Comparison of ENCODE assay signal across 19 cellular contexts in the genomic region with DNA sequence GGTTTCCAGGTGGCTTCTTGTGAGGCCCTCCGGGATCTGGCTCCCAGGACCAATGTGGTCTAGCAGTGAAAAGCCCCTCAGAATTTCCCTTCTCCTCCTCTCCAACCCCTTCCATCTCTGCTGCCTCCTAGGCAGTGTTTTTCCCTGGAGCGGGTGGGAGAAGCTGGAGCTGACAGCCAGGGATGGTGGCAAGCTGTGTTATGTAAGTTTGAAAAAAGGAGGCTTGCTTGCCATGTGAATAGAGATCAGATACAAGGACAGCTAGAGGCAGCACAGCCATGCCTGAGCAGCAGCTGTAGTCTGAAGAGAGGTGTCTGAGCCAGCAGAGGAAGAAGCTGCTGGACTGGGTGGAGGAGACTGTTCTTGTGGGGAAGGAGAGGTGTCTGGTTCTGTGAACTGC. TPM values are rescaled to one million over a fixed set of nuclear protein-coding genes. Genes with fewer than 3 reads are reported as not detected.
DNase-seq lines count a peak whose midpoint lies in the region; ATAC-seq lines count a peak whose summit lies in the region.
"Had no signal": no experiment of that assay in that cellular context is flagged by ENCODE, and none has a peak within 500 bp of the region (broad histone marks: within the 10 kb centered on the region; RNA-seq: fewer than 3 reads in every experiment).

No MANE protein-coding gene starts in this region.

- no peaks in the 10 kb centered on the region for H3K27me3 Mint-ChIP-seq in activated CD4-positive, alpha-beta T cell treated with anti-CD3 and anti-CD28 coated beads, Interleukin-2, amount 10 ng/mL, durations not matched to agents 7 days and 5 days
- no peaks in the 10 kb centered on the region for H3K27me3 Mint-ChIP-seq in activated T-helper 2 cell treated with anti-CD3 and anti-CD28 coated beads, Interferon-gamma antibody, Interleukin-2, Interleukin-4, amounts not matched to agents 10 μg/mL and 5 μg/mL and 100 μg/mL, durations not matched to agents 14 hours and 24 hours and 36 hours (ENCODE audit: low read depth)

- ATAC-seq in stimulated activated effector memory CD8-positive, alpha-beta T cell treated with anti-CD3 and anti-CD28 coated beads, Interleukin-12 subunit alpha, Interleukin-12 subunit beta, amount 100 ng/mL, for 72 hours: no peak
- no peak for ATAC-seq in GM19023 (IDR thresholded peaks at IDR 0.05; ENCODE audit: unreplicated experiment)
- ATAC-seq: SK-N-SH treated with all-trans-retinoic acid at 6 μM for 48 hours had no signal

- CTCF ChIA-PET in activated CD4-positive, alpha-beta T cell treated with anti-CD3 and anti-CD28 coated beads, Interleukin-2, amount 10 ng/mL, durations not matched to agents 7 days and 5 days (lab: Charles Lee): interaction anchor here (0.9 kb wide), 1 partner anchor 17 kb away, joined by 3 read pairs; no protein-coding TSS in a partner anchor

- H3K4me1 Mint-ChIP-seq in activated CD4-positive, alpha-beta T cell treated with anti-CD3 and anti-CD28 coated beads, Interleukin-2, amount 10 ng/mL, durations not matched to agents 7 days and 5 days: peaks cover 24% of the 10 kb centered on the region
- peaks cover 39% of the 10 kb centered on the region for H3K4me1 Mint-ChIP-seq in activated T-helper 2 cell treated with anti-CD3 and anti-CD28 coated beads, Interferon-gamma antibody, Interleukin-2, Interleukin-4, amounts not matched to agents 10 μg/mL and 5 μg/mL and 100 μg/mL, durations not matched to agents 14 hours and 24 hours and 36 hours (ENCODE audit: low read depth)
- H3K4me1 Mint-ChIP-seq in stimulated activated effector memory CD8-positive, alpha-beta T cell treated with anti-CD3 and anti-CD28 coated beads, Interleukin-12 subunit alpha, Interleukin-12 subunit beta, amount 100 ng/mL, for 72 hours: peaks cover 57% of the 10 kb centered on the region

- H3K36me3 Mint-ChIP-seq in activated CD4-positive, alpha-beta T cell treated with anti-CD3 and anti-CD28 coated beads, Interleukin-2, amount 10 ng/mL, durations not matched to agents 7 days and 5 days (ENCODE audit: low read depth): peaks cover 24% of the 10 kb centered on the region
- peaks cover 40% of the 10 kb centered on the region for H3K36me3 Mint-ChIP-seq in activated T-helper 2 cell treated with anti-CD3 and anti-CD28 coated beads, Interferon-gamma antibody, Interleukin-2, Interleukin-4, amounts not matched to agents 10 μg/mL and 5 μg/mL and 100 μg/mL, durations not matched to agents 14 hours and 24 hours and 36 hours (ENCODE audit: low read depth)
- peaks cover 81% of the 10 kb centered on the region for H3K36me3 Mint-ChIP-seq in stimulated activated effector memory CD8-positive, alpha-beta T cell treated with anti-CD3 and anti-CD28 coated beads, Interleukin-12 subunit alpha, Interleukin-12 subunit beta, amount 100 ng/mL, for 72 hours

- no peaks in the 10 kb centered on the region for H3K9me3 Mint-ChIP-seq in activated CD4-positive, alpha-beta T cell treated with anti-CD3 and anti-CD28 coated beads, Interleukin-2, amount 10 ng/mL, durations not matched to agents 7 days and 5 days
- H3K9me3 Mint-ChIP-seq in activated T-helper 2 cell treated with anti-CD3 and anti-CD28 coated beads, Interferon-gamma antibody, Interleukin-2, Interleukin-4, amounts not matched to agents 10 μg/mL and 5 μg/mL and 100 μg/mL, durations not matched to agents 14 hours and 24 hours and 36 hours: no peaks in the 10 kb centered on the region
- no peaks in the 10 kb centered on the region for H3K9me3 Mint-ChIP-seq in stimulated activated effector memory CD8-positive, alpha-beta T cell treated with anti-CD3 and anti-CD28 coated beads, Interleukin-12 subunit alpha, Interleukin-12 subunit beta, amount 100 ng/mL, for 72 hours

- intact Hi-C loops in activated T-helper 2 cell treated with anti-CD3 and anti-CD28 coated beads, Interferon-gamma antibody, Interleukin-2, Interleukin-4, amounts not matched to agents 10 μg/mL and 5 μg/mL and 100 μg/mL, durations not matched to agents 14 hours and 24 hours and 36 hours (cut with micrococcal nuclease): no loop called here

- POLR2A ChIA-PET in activated CD4-positive, alpha-beta T cell treated with anti-CD3 and anti-CD28 coated beads, Interleukin-2, amount 10 ng/mL, durations not matched to agents 7 days and 5 days (lab: Charles Lee): no interaction called here

- H3K4me3 Mint-ChIP-seq in activated CD4-positive, alpha-beta T cell treated with anti-CD3 and anti-CD28 coated beads, Interleukin-2, amount 10 ng/mL, durations not matched to agents 7 days and 5 days: no peak overlapping the region
- no peak overlapping the region for H3K4me3 Mint-ChIP-seq in activated T-helper 2 cell treated with anti-CD3 and anti-CD28 coated beads, Interferon-gamma antibody, Interleukin-2, Interleukin-4, amounts not matched to agents 10 μg/mL and 5 μg/mL and 100 μg/mL, durations not matched to agents 14 hours and 24 hours and 36 hours (ENCODE audit: low read depth)
- no peak overlapping the region for H3K4me3 Mint-ChIP-seq in stimulated activated effector memory CD8-positive, alpha-beta T cell treated with anti-CD3 and anti-CD28 coated beads, Interleukin-12 subunit alpha, Interleukin-12 subunit beta, amount 100 ng/mL, for 72 hours

- no peak for DNase-seq in activated CD4-positive, alpha-beta T cell treated with anti-CD3 and anti-CD28 coated beads, Interleukin-2, amount 10 ng/mL, durations not matched to agents 7 days and 5 days
- no peak for DNase-seq in activated CD4-positive, alpha-beta T cell treated with anti-CD3 and anti-CD28 coated beads for 4 hours
- no peak for DNase-seq in activated T-helper 2 cell treated with anti-CD3 and anti-CD28 coated beads, Interferon-gamma antibody, Interleukin-2, Interleukin-4, amounts not matched to agents 10 μg/mL and 5 μg/mL and 100 μg/mL, durations not matched to agents 14 hours and 24 hours and 36 hours (ENCODE audit: low spot score)
- peak; percentile 13 to 62 for DNase-seq in hippocampal formation (lab: John Stamatoyannopoulos, UW)
- no peak for DNase-seq in stimulated activated effector memory CD8-positive, alpha-beta T cell treated with anti-CD3 and anti-CD28 coated beads, Interleukin-12 subunit alpha, Interleukin-12 subunit beta, amount 100 ng/mL, for 72 hours (ENCODE audit: low spot score in 2 of 2)
- no peak for DNase-seq in epidermal melanocyte (ENCODE audit: insufficient read length, low spot score)
- no peak for DNase-seq in RKO (ENCODE audit: low spot score)
- DNase-seq: Calu3; GF-D8; HCEC 1CT; MG63; NCI-H2029; NCI-H69; PC-9; sigmoid colon; stimulated activated CD4-positive, alpha-beta T cell treated with anti-CD3 and anti-CD28 coated beads, Interleukin-4, amount 100 ng/mL, for 4 hours; upper lobe of left lung had no signal

- peak overlapping the region; percentile 27 for H3K27ac Mint-ChIP-seq in activated CD4-positive, alpha-beta T cell treated with anti-CD3 and anti-CD28 coated beads, Interleukin-2, amount 10 ng/mL, durations not matched to agents 7 days and 5 days
- H3K27ac Mint-ChIP-seq in activated T-helper 2 cell treated with anti-CD3 and anti-CD28 coated beads, Interferon-gamma antibody, Interleukin-2, Interleukin-4, amounts not matched to agents 10 μg/mL and 5 μg/mL and 100 μg/mL, durations not matched to agents 14 hours and 24 hours and 36 hours: peak overlapping the region; percentile 55
- H3K27ac Mint-ChIP-seq in stimulated activated effector memory CD8-positive, alpha-beta T cell treated with anti-CD3 and anti-CD28 coated beads, Interleukin-12 subunit alpha, Interleukin-12 subunit beta, amount 100 ng/mL, for 72 hours: peak overlapping the region; percentile 81

RNA-seq across cellular contexts. Expression of a gene that starts 20.6 kb away (rescaled TPM):
- total RNA-seq in activated CD4-positive, alpha-beta T cell treated with anti-CD3 and anti-CD28 coated beads, Interleukin-2, amount 10 ng/mL, durations not matched to agents 7 days and 5 days: 10 to 100 TPM; 21.4 to 24.5 TPM
- total RNA-seq in activated T-helper 2 cell treated with anti-CD3 and anti-CD28 coated beads, Interferon-gamma antibody, Interleukin-2, Interleukin-4, amounts not matched to agents 10 μg/mL and 5 μg/mL and 100 μg/mL, durations not matched to agents 14 hours and 24 hours and 36 hours: 23.2 and 23.9 TPM in 2 replicates

RNA-seq across cellular contexts. Expression of a gene that starts 27.6 kb away (rescaled TPM):
- total RNA-seq in activated CD4-positive, alpha-beta T cell treated with anti-CD3 and anti-CD28 coated beads, Interleukin-2, amount 10 ng/mL, durations not matched to agents 7 days and 5 days: 1,000 to 10,000 TPM; 2,398 to 2,621 TPM
- 3,297 and 3,363 TPM in 2 replicates for total RNA-seq in activated T-helper 2 cell treated with anti-CD3 and anti-CD28 coated beads, Interferon-gamma antibody, Interleukin-2, Interleukin-4, amounts not matched to agents 10 μg/mL and 5 μg/mL and 100 μg/mL, durations not matched to agents 14 hours and 24 hours and 36 hours

RNA-seq across cellular contexts. Expression of a gene that starts 28.1 kb away (rescaled TPM):
- total RNA-seq in activated CD4-positive, alpha-beta T cell treated with anti-CD3 and anti-CD28 coated beads, Interleukin-2, amount 10 ng/mL, durations not matched to agents 7 days and 5 days: 10 to 100 TPM; 28.0 to 28.3 TPM
- 33.0 and 34.5 TPM in 2 replicates for total RNA-seq in activated T-helper 2 cell treated with anti-CD3 and anti-CD28 coated beads, Interferon-gamma antibody, Interleukin-2, Interleukin-4, amounts not matched to agents 10 μg/mL and 5 μg/mL and 100 μg/mL, durations not matched to agents 14 hours and 24 hours and 36 hours

Comparison
In these comparisons a context has a peak if more than half of its experiments do, and no peak if none do; other contexts are left out.
1. DNase-seq: peak in hippocampal formation (2 of 2); none in activated CD4-positive, alpha-beta T cell treated with anti-CD3 and anti-CD28 coated beads, Interleukin-2, amount 10 ng/mL, durations not matched to agents 7 days and 5 days (single experiment), activated CD4-positive, alpha-beta T cell treated with anti-CD3 and anti-CD28 coated beads for 4 hours (0 of 2), activated T-helper 2 cell treated with anti-CD3 and anti-CD28 coated beads, Interferon-gamma antibody, Interleukin-2, Interleukin-4, amounts not matched to agents 10 μg/mL and 5 μg/mL and 100 μg/mL, durations not matched to agents 14 hours and 24 hours and 36 hours (single experiment), stimulated activated effector memory CD8-positive, alpha-beta T cell treated with anti-CD3 and anti-CD28 coated beads, Interleukin-12 subunit alpha, Interleukin-12 subunit beta, amount 100 ng/mL, for 72 hours (0 of 2), epidermal melanocyte (single experiment) and RKO (single experiment).
2. H3K27ac Mint-ChIP-seq: peak in every context shown above with its lines; median percentile 81 in stimulated activated effector memory CD8-positive, alpha-beta T cell treated with anti-CD3 and anti-CD28 coated beads, Interleukin-12 subunit alpha, Interleukin-12 subunit beta, amount 100 ng/mL, for 72 hours; 55 in activated T-helper 2 cell treated with anti-CD3 and anti-CD28 coated beads, Interferon-gamma antibody, Interleukin-2, Interleukin-4, amounts not matched to agents 10 μg/mL and 5 μg/mL and 100 μg/mL, durations not matched to agents 14 hours and 24 hours and 36 hours; 27 in activated CD4-positive, alpha-beta T cell treated with anti-CD3 and anti-CD28 coated beads, Interleukin-2, amount 10 ng/mL, durations not matched to agents 7 days and 5 days.